In the genomic region with DNA sequence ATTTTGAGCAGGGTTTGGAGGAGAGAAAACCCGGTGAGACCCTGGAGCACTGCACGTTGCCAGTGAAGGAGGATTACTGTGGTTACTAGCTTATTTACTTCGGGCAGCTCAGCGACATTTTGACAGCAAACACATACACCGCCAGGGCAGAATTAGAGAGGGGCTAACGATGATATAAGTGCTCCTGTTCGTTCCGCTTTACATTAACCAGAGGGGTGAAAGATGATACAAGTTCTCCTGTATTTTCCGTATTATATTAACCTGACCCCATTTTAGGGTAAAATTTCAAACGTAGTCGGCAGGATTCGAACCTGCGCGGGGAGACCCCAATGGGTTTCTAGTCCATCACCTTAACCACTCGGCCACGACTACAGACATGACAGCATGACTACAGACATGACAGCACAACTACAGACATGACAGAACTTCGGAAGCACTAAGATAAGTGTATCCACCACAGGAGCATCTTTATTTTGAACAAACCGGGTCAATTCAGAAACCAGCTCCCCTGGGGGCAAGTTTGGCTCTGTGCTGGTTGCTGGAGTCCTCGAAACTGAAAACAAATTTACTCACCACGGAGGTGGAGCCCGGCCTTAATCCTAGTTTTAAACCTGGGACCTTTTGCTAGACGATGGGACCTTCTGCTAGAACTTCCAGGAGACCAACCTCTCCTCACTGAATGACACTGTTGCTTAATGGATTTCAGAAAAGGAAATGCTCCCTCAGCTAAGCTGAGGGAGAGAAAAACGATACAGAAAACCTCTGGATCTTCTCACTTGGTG, we compare ENCODE assay signal across 8 cellular contexts.
DNase-seq lines count a peak whose midpoint lies in the region; TF ChIP-seq lines count a peak whose summit lies in the region.

No MANE protein-coding gene starts in this region.

- peak overlapping the region; percentile 88 for H3K4me3 ChIP-seq in OCI-LY3 (ENCODE audit: low read length)

- H3K4me1 ChIP-seq in OCI-LY3 (ENCODE audit: low read length): no peaks in the 10 kb centered on the region

- H3K9ac ChIP-seq in OCI-LY3 (ENCODE audit: low read length): peak overlapping the region; percentile 67

- no peaks in the 10 kb centered on the region for H4K20me1 ChIP-seq in OCI-LY3 (ENCODE audit: insufficient read depth, low read length)

- H3K4me2 ChIP-seq in OCI-LY3 (ENCODE audit: low read length): peak overlapping the region; percentile 74

- no peak for TF ChIP-seq CTCF in OCI-LY3 (IDR thresholded peaks at IDR 0.05; ENCODE audit: low read depth, low read length)

- peak overlapping the region; percentile 95 for H2AFZ ChIP-seq in OCI-LY3 (ENCODE audit: low read depth, low read length)

- no peaks in the 10 kb centered on the region for H3K9me3 ChIP-seq in OCI-LY3 (ENCODE audit: insufficient read depth, low read length)

- H3K27ac ChIP-seq in OCI-LY3 (ENCODE audit: low read length): no peak overlapping the region

- DNase-seq in ELR (ENCODE audit: low read depth) (peak; percentile 89), HCEC 1CT (peak; percentile 64), dermis blood vessel endothelial cell (peak; percentile 42), GM03348 (ENCODE audit: low spot score) (no peak), medulla oblongata (ENCODE audit: extremely low spot score) (no peak), GM19240 (ENCODE audit: insufficient read length, low spot score) (no peak)
- peak; percentile 37 to 43 for DNase-seq in stimulated activated CD8-positive, alpha-beta memory T cell treated with anti-CD3 and anti-CD28 coated beads, Interleukin-2, amount 100 ng/mL, for 48 hours (ENCODE audit: low read depth in 2 of 2)

- H3K27me3 ChIP-seq in OCI-LY3 (ENCODE audit: low read depth, low read length): no peaks in the 10 kb centered on the region

- H3K79me2 ChIP-seq in OCI-LY3 (ENCODE audit: low read length): no peaks in the 10 kb centered on the region

- no peaks in the 10 kb centered on the region for H3K36me3 ChIP-seq in OCI-LY3 (replicated peaks; ENCODE audit: low read depth, low read length)

Comparison
In these comparisons a context has a peak if more than half of its experiments do, and no peak if none do; other contexts are left out.
1. DNase-seq: peak in ELR (single experiment), HCEC 1CT (single experiment), dermis blood vessel endothelial cell (single experiment) and stimulated activated CD8-positive, alpha-beta memory T cell treated with anti-CD3 and anti-CD28 coated beads, Interleukin-2, amount 100 ng/mL, for 48 hours (2 of 2); none in GM03348 (single experiment), medulla oblongata (single experiment) and GM19240 (single experiment).